ENCODE assay signal across 9 cellular contexts in the genomic region with DNA sequence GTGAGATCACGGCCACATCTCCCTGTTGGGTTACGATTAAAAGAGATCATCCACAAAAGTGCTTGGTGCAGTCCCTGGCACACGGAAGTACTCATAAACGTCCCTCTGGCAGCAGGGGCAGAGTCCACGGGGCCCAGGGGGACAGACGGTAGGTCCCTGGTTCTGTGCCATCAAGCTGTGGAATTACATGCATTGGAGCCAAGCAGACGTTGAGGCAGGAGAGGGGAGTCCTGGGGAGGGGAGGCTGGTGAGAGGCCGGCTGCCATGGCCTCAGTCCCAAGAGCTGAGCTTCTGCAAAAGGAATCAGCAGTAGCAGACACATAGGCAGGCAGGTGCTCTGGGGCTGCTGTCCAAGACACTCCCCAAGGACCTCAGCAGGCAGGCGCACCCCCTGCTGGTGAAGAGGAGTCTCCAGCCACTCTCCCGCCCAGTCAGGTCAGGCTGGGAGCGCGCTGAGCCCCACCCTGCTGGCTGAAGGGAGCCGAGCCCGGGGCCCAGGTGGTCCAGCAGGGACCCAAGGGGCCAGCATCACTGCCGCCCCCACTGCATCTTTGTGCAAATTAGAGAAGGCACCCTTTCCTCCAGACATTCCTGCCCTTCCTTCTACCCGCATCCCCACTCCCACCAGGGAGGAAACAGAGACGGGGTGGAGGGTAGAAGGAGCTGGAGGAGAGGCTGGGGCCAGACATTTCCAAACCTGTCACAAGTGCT. TPM values are rescaled to one million over a fixed set of nuclear protein-coding genes. Genes with fewer than 3 reads are reported as not detected.
DNase-seq lines count a peak whose midpoint lies in the region; ATAC-seq, FAIRE-seq and TF ChIP-seq lines count a peak whose summit lies in the region.
"Had no signal": no experiment of that assay in that cellular context is flagged by ENCODE, and none has a peak within 500 bp of the region (broad histone marks: within the 10 kb centered on the region; RNA-seq: fewer than 3 reads in every experiment).

No MANE protein-coding gene starts in this region.

- no peaks in the 10 kb centered on the region for H3K36me3 ChIP-seq in CD4-positive, CD25-positive, alpha-beta regulatory T cell (ENCODE audit: control insufficient read depth, insufficient read depth, low read length)
- H3K36me3 ChIP-seq in heart left ventricle (no peaks in the 10 kb centered on the region), small intestine (ENCODE audit: control insufficient read depth in 2 of 2, insufficient read depth in 2 of 2, low read length in 2 of 2) (no peaks in the 10 kb centered on the region)

- ATAC-seq in CD4-positive, CD25-positive, alpha-beta regulatory T cell (ENCODE audit: low read depth in 2 of 2) = peak; percentile 55 to 62
- peak; percentile 55 for ATAC-seq in GM21786 (IDR thresholded peaks at IDR 0.05; ENCODE audit: unreplicated experiment)
- peak; percentile 72 to 96 (median 88) for ATAC-seq in heart left ventricle

- no peaks in the 10 kb centered on the region for H3K27me3 ChIP-seq in CD4-positive, CD25-positive, alpha-beta regulatory T cell (ENCODE audit: control insufficient read depth, insufficient read depth, low read length)
- H3K27me3 ChIP-seq in heart left ventricle (peaks cover 0 to 6% (median 0%) of the 10 kb centered on the region in 9 donors), small intestine (ENCODE audit: control insufficient read depth in 2 of 2, insufficient read depth in 2 of 2, low read length in 2 of 2) (no peaks in the 10 kb centered on the region)

- peak overlapping the region in 1 of 3 donors; percentile 63 for H3K27ac Mint-ChIP-seq in CD4-positive, CD25-positive, alpha-beta regulatory T cell
- H3K27ac Mint-ChIP-seq in activated T-cell treated with anti-CD3 and anti-CD28 coated beads, Interleukin-2, amount 50 U/mL, for 24 hours = no peak overlapping the region
- H3K27ac Mint-ChIP-seq: IgD-negative memory B cell had no signal

- no peak overlapping the region for H3K27ac ChIP-seq in CD4-positive, CD25-positive, alpha-beta regulatory T cell (ENCODE audit: insufficient read depth, low read length, poor library complexity, severe bottlenecking)
- no peak overlapping the region for H3K27ac ChIP-seq in heart left ventricle
- peak overlapping the region; percentile 87 for H3K27ac ChIP-seq in small intestine (ENCODE audit: low read depth in 1 of 2, low read length in 1 of 2)

- FAIRE-seq in small intestine (lab: Jason Lieb, UNC) = no peak

- H3K36me3 Mint-ChIP-seq in CD4-positive, CD25-positive, alpha-beta regulatory T cell = no peaks in the 10 kb centered on the region
- no peaks in the 10 kb centered on the region for H3K36me3 Mint-ChIP-seq in activated T-cell treated with anti-CD3 and anti-CD28 coated beads, Interleukin-2, amount 50 U/mL, for 24 hours (ENCODE audit: low read depth)
- H3K36me3 Mint-ChIP-seq: IgD-negative memory B cell had no signal

- peaks cover 0 to 9% (median 2%) of the 10 kb centered on the region in 4 donors for H3K4me1 Mint-ChIP-seq in CD4-positive, CD25-positive, alpha-beta regulatory T cell
- peaks cover 19% of the 10 kb centered on the region for H3K4me1 Mint-ChIP-seq in activated T-cell treated with anti-CD3 and anti-CD28 coated beads, Interleukin-2, amount 50 U/mL, for 24 hours (ENCODE audit: low read depth)

- no peaks in the 10 kb centered on the region for H3K9me3 ChIP-seq in CD4-positive, CD25-positive, alpha-beta regulatory T cell (ENCODE audit: control insufficient read depth in 2 of 2, low read length in 2 of 2)
- H3K9me3 ChIP-seq in heart left ventricle (no peaks in the 10 kb centered on the region), small intestine (ENCODE audit: control insufficient read depth, low read depth) (no peaks in the 10 kb centered on the region)

- H3K9me3 Mint-ChIP-seq in CD4-positive, CD25-positive, alpha-beta regulatory T cell = no peaks in the 10 kb centered on the region
- no peaks in the 10 kb centered on the region for H3K9me3 Mint-ChIP-seq in activated T-cell treated with anti-CD3 and anti-CD28 coated beads, Interleukin-2, amount 50 U/mL, for 24 hours

- H3K4me3 Mint-ChIP-seq in CD4-positive, CD25-positive, alpha-beta regulatory T cell = no peak overlapping the region
- H3K4me3 Mint-ChIP-seq in activated T-cell treated with anti-CD3 and anti-CD28 coated beads, Interleukin-2, amount 50 U/mL, for 24 hours = no peak overlapping the region
- H3K4me3 Mint-ChIP-seq: IgD-negative memory B cell had no signal

- 28 to 48% (median 33%) methylated on average over 9 to 17 of the region's 17 CpGs for WGBS in heart left ventricle, 4 donors
- WGBS in small intestine, 3 donors = 10 to 35% (median 18%) methylated on average over 17 of the region's 17 CpGs

- H3K4me1 ChIP-seq in CD4-positive, CD25-positive, alpha-beta regulatory T cell (ENCODE audit: control insufficient read depth, insufficient read depth, low read length, poor library complexity, severe bottlenecking) = no peaks in the 10 kb centered on the region
- peaks cover 0 to 7% (median 0%) of the 10 kb centered on the region in 12 donors for H3K4me1 ChIP-seq in heart left ventricle
- peaks cover 0 to 5% of the 10 kb centered on the region in 2 donors for H3K4me1 ChIP-seq in small intestine (ENCODE audit: control insufficient read depth in 2 of 2, insufficient read depth in 1 of 2, low read depth in 1 of 2, low read length in 1 of 2)

- peak; percentile 42 to 79 (median 58) for TF ChIP-seq CTCF in heart left ventricle (IDR thresholded peaks at IDR 0.05)

- intact Hi-C loops in heart left ventricle (cut with DNase I) = loop anchor here in 6 of 10 donors (1.0 to 10.0 kb wide), 5 partner anchors 169 to 262 kb away; no protein-coding TSS in a partner anchor

- no peak overlapping the region for H3K4me3 ChIP-seq in CD4-positive, CD25-positive, alpha-beta regulatory T cell (ENCODE audit: low read depth, low read length)
- H3K4me3 ChIP-seq in heart left ventricle (no peak overlapping the region), small intestine (ENCODE audit: low read depth in 1 of 2, low read length in 2 of 2) (no peak overlapping the region)

- TF ChIP-seq POLR2A in heart left ventricle (IDR thresholded peaks at IDR 0.05) = no peak

- DNase-seq in CD4-positive, CD25-positive, alpha-beta regulatory T cell = peak; percentile 16 to 69 (median 29)
- peak; percentile 51 for DNase-seq in NCI-H524 treated with DMSO at 0.1 percent for 48 hours (lab: John Stamatoyannopoulos, UW)
- DNase-seq in activated T-cell treated with anti-CD3 and anti-CD28 coated beads, Interleukin-2, amount 50 U/mL, for 24 hours = peak; percentile 58
- peak; percentile 54 to 78 (median 69) for DNase-seq in heart left ventricle
- peak; percentile 94 for DNase-seq in small intestine
- no peak for DNase-seq in midbrain (lab: John Stamatoyannopoulos, UW)
- DNase-seq in effector CD8-positive, alpha-beta T cell (lab: John Stamatoyannopoulos, UW) = no peak

- peaks cover 5% of the 10 kb centered on the region for H3K27me3 Mint-ChIP-seq in CD4-positive, CD25-positive, alpha-beta regulatory T cell
- H3K27me3 Mint-ChIP-seq in activated T-cell treated with anti-CD3 and anti-CD28 coated beads, Interleukin-2, amount 50 U/mL, for 24 hours = no peaks in the 10 kb centered on the region

RNA-seq across cellular contexts. Expression of a gene that starts 7.6 kb away (rescaled TPM):
- total RNA-seq in CD4-positive, CD25-positive, alpha-beta regulatory T cell = 33.5 TPM
- polyA plus RNA-seq in CD4-positive, CD25-positive, alpha-beta regulatory T cell = 10 to 100 TPM; 10.9 to 15.4 (median 12.7) TPM
- 10 to 100 TPM; 10.8 to 62.0 (median 17.3) TPM for total RNA-seq in heart left ventricle
- polyA plus RNA-seq in heart left ventricle = 10 to 100 TPM; 17.1 to 27.3 TPM
- 10 to 100 TPM in 1 of 3 donors, 1 to 10 TPM in 2; 3.6 to 18.8 (median 9.7) TPM for polyA plus RNA-seq in small intestine

RNA-seq across cellular contexts. Expression of a gene that starts 24.4 kb away (rescaled TPM):
- total RNA-seq in CD4-positive, CD25-positive, alpha-beta regulatory T cell = 10.3 TPM
- polyA plus RNA-seq in CD4-positive, CD25-positive, alpha-beta regulatory T cell = 10 to 100 TPM; 11.4 to 32.6 (median 25.1) TPM
- 100 to 1,000 TPM in 2 of 9 donors, 10 to 100 TPM in 7; 27.5 to 157 (median 52.9) TPM for total RNA-seq in heart left ventricle
- polyA plus RNA-seq in heart left ventricle (100 to 1,000 TPM; 133 to 134 TPM), small intestine (100 to 1,000 TPM; 213 to 549 (median 397) TPM)

RNA-seq across cellular contexts. Expression of a gene that starts 24.7 kb away (rescaled TPM):
- total RNA-seq in CD4-positive, CD25-positive, alpha-beta regulatory T cell = not detected
- 1 to 10 TPM; 1.4 to 3.3 (median 1.8) TPM for polyA plus RNA-seq in CD4-positive, CD25-positive, alpha-beta regulatory T cell
- 100 to 1,000 TPM in 2 of 9 donors, 10 to 100 TPM in 7; 35.8 to 143 (median 58.1) TPM for total RNA-seq in heart left ventricle
- polyA plus RNA-seq in heart left ventricle = 10 to 100 TPM; 57.3 to 89.8 TPM
- 100 to 1,000 TPM; 201 to 526 (median 507) TPM for polyA plus RNA-seq in small intestine

Comparison
In these comparisons a context has a peak if more than half of its experiments do, and no peak if none do; other contexts are left out.
1. DNase-seq: peak in CD4-positive, CD25-positive, alpha-beta regulatory T cell (3 of 3), NCI-H524 treated with DMSO at 0.1 percent for 48 hours (single experiment), activated T-cell treated with anti-CD3 and anti-CD28 coated beads, Interleukin-2, amount 50 U/mL, for 24 hours (single experiment), heart left ventricle (5 of 5) and small intestine (single experiment); none in midbrain (single experiment) and effector CD8-positive, alpha-beta T cell (single experiment).
2. H3K27ac ChIP-seq: peak in small intestine (2 of 2); none in CD4-positive, CD25-positive, alpha-beta regulatory T cell (single experiment) and heart left ventricle (0 of 12).
3. RNA of a gene that starts 24.7 kb away (polyA plus RNA-seq): 201 to 526 TPM in small intestine and 57.3 to 89.8 TPM in heart left ventricle; 1.4 to 3.3 TPM in CD4-positive, CD25-positive, alpha-beta regulatory T cell; every median in the first group is over 10 times any median in the second.
4. Peak in every context shown above with its lines, with median percentiles within 50 percentile points of each other: ATAC-seq.